In genomic region chr6:12288211-12288618, GRCh38 we compare ENCODE assay signal across 19 cellular contexts. TPM values are rescaled to one million over a fixed set of nuclear protein-coding genes. Genes with fewer than 3 reads are reported as not detected.
DNase-seq lines count a peak whose midpoint lies in the region; ATAC-seq, FAIRE-seq and TF ChIP-seq lines count a peak whose summit lies in the region.
"Had no signal": no experiment of that assay in that cellular context is flagged by ENCODE, and none has a peak within 500 bp of the region (broad histone marks: within the 10 kb centered on the region; RNA-seq: fewer than 3 reads in every experiment).

No MANE protein-coding gene starts in this region.

- FAIRE-seq in endothelial cell of umbilical vein (lab: Jason Lieb, UNC): no peak

- peak overlapping the region; percentile 48 for H2BK120ac ChIP-seq in trophoblast cell (ENCODE audit: insufficient read depth, low read length, poor library complexity)

- BruUV-seq in endothelial cell of umbilical vein (replicated peaks; lab: Mats Ljungman, UMichigan): no TSS peak

- H3K4me3 Mint-ChIP-seq in progenitor cell of endocrine pancreas (ENCODE audit: low read depth): no peak overlapping the region
- H3K4me3 Mint-ChIP-seq: stimulated activated naive CD8-positive, alpha-beta T cell treated with anti-CD3 and anti-CD28 coated beads, Interleukin-15, Interleukin-2, amounts not matched to agents 100 ng/mL and 50 ng/mL, for 24 hours had no signal

- dilution Hi-C loops in endothelial cell of umbilical vein (cut with MboI; ENCODE audit: extremely low pct_ligation_motif_present, low sequenced_read_pairs): loop anchor here (25.0 kb wide), 3 partner anchors 199 to 676 kb away; no protein-coding TSS in a partner anchor

- no peak overlapping the region for H3K4me2 ChIP-seq in endothelial cell of umbilical vein (ENCODE audit: insufficient read depth, low read length)
- no peak overlapping the region for H3K4me2 ChIP-seq in trophoblast cell (ENCODE audit: low read length)

- DNase-seq in Caki2 (ENCODE audit: low read depth) (peak; percentile 64), NCI-H2029 (lab: John Stamatoyannopoulos, UW) (peak; percentile 70), endothelial cell of umbilical vein (ENCODE audit: low read depth, low spot score) (no peak), trophoblast cell (peak; percentile 78 to 80), cardiac septum (ENCODE audit: low spot score) (no peak), islet precursor cell (no peak), progenitor cell of endocrine pancreas (ENCODE audit: low spot score, unreplicated experiment) (no peak)
- DNase-seq: central memory CD4-positive, alpha-beta T cell; DMS 273 treated with DMSO at 0.1 percent for 48 hours; hippocampal formation; NCI-H345; T-helper 9 cell had no signal

- no peak overlapping the region for H3K23ac ChIP-seq in trophoblast cell (ENCODE audit: low read length)

- H3K4me1 ChIP-seq in endothelial cell of umbilical vein (ENCODE audit: control insufficient read depth, extremely low read depth, insufficient read depth, low read length) (peaks cover 10% of the 10 kb centered on the region), trophoblast cell (ENCODE audit: control insufficient read depth in 1 of 2, insufficient read depth in 2 of 2, low read length in 2 of 2) (peaks cover 12 to 26% of the 10 kb centered on the region in 2 experiments)
- H3K4me1 ChIP-seq: HAP-1 had no signal

- peaks cover 41% of the 10 kb centered on the region for H3K4me1 Mint-ChIP-seq in progenitor cell of endocrine pancreas (ENCODE audit: low read depth)

- H4K8ac ChIP-seq in trophoblast cell (ENCODE audit: low read depth, low read length): peak overlapping the region; percentile 36

- CTCF ChIA-PET in endothelial cell of umbilical vein (lab: Charles Lee): interaction anchor here (1.6 to 4.6 kb wide), 9 partner anchors 8 to 703 kb away, joined by 3 to 89 read pairs (median 15); no protein-coding TSS in a partner anchor

- in situ Hi-C loops in Caki2 (cut with HindIII; ENCODE audit: low pct_unique_long_range_greater_than_20kb, low sequenced_read_pairs): no loop called here

- ATAC-seq in GM21825 (IDR thresholded peaks at IDR 0.05; ENCODE audit: unreplicated experiment): no peak
- ATAC-seq: activated CD4-positive, CD25-positive, alpha-beta regulatory T cell treated with anti-CD3 and anti-CD28 coated beads, Interleukin-2, amount 50 U/mL, for 24 hours had no signal

- no peak overlapping the region for H2AFZ ChIP-seq in endothelial cell of umbilical vein (ENCODE audit: low read depth, low read length)
- no peak overlapping the region for H2AFZ ChIP-seq in trophoblast cell (ENCODE audit: insufficient read depth, low read length, poor library complexity)

- H2AK5ac ChIP-seq in trophoblast cell (ENCODE audit: low read length): peak overlapping the region; percentile 37

- H3K4me3 ChIP-seq in endothelial cell of umbilical vein (replicated peaks in 1 of 3; ENCODE audit: insufficient read depth in 1 of 3, low read depth in 1 of 3, low read length in 3 of 3) (no peak overlapping the region), trophoblast cell (ENCODE audit: low read depth, low read length) (no peak overlapping the region)
- H3K4me3 ChIP-seq: HAP-1, right atrium auricular region had no signal

- no peak for TF ChIP-seq CTCF in endothelial cell of umbilical vein (IDR thresholded peaks at IDR 0.05; ENCODE audit: extremely low read depth in 1 of 2, insufficient read depth in 1 of 2, low read depth in 1 of 2, low read length in 2 of 2)
- TF ChIP-seq CTCF in progenitor cell of endocrine pancreas (IDR thresholded peaks at IDR 0.05; ENCODE audit: unreplicated experiment): no peak

- peaks cover 10% of the 10 kb centered on the region for H3K79me1 ChIP-seq in trophoblast cell (ENCODE audit: low read length)

- H3K79me2 ChIP-seq in endothelial cell of umbilical vein (ENCODE audit: control insufficient read depth, insufficient read depth, low read length) (peaks cover 30% of the 10 kb centered on the region), trophoblast cell (ENCODE audit: control insufficient read depth, insufficient read depth, low read length, poor library complexity) (peaks cover 2% of the 10 kb centered on the region)

- peaks cover 13% of the 10 kb centered on the region for H3K27me3 Mint-ChIP-seq in progenitor cell of endocrine pancreas

- peak overlapping the region; percentile 99 for H3K9ac ChIP-seq in endothelial cell of umbilical vein (replicated peaks; ENCODE audit: extremely low read depth, insufficient read depth, low read length)
- no peak overlapping the region for H3K9ac ChIP-seq in trophoblast cell (ENCODE audit: low read length)

- H3K36me3 ChIP-seq in endothelial cell of umbilical vein (ENCODE audit: control insufficient read depth in 2 of 2, extremely low read depth in 1 of 2, insufficient read depth in 2 of 2, low read length in 2 of 2): peaks cover 15 to 21% of the 10 kb centered on the region in 2 experiments
- H3K36me3 ChIP-seq in trophoblast cell (ENCODE audit: control insufficient read depth in 1 of 2, insufficient read depth in 2 of 2, low read length in 2 of 2): peaks cover 2 to 3% of the 10 kb centered on the region in 2 experiments
- H3K36me3 ChIP-seq: HAP-1, neutrophil, right atrium auricular region had no signal

- H3K14ac ChIP-seq in trophoblast cell (ENCODE audit: low read length): peak overlapping the region; percentile 32

- no peaks in the 10 kb centered on the region for H3K9me1 ChIP-seq in endothelial cell of umbilical vein (replicated peaks; ENCODE audit: control insufficient read depth, extremely low read depth, insufficient read depth, low read length)

- H3K27me3 ChIP-seq in endothelial cell of umbilical vein (ENCODE audit: control insufficient read depth in 2 of 2, insufficient read depth in 2 of 2, low read length in 2 of 2) (no peaks in the 10 kb centered on the region), trophoblast cell (ENCODE audit: insufficient read depth, low read length) (no peaks in the 10 kb centered on the region)
- H3K27me3 ChIP-seq: right atrium auricular region had no signal

- H3K4ac ChIP-seq in trophoblast cell (ENCODE audit: low read depth, low read length): no peak overlapping the region

- H4K20me1 ChIP-seq in endothelial cell of umbilical vein (replicated peaks; ENCODE audit: control insufficient read depth, extremely low read depth, insufficient read depth, low read length): peaks cover 2% of the 10 kb centered on the region

- peak overlapping the region; percentile 63 for H2BK12ac ChIP-seq in trophoblast cell (ENCODE audit: low read length)

- WGBS in trophoblast cell (ENCODE audit: extremely low coverage, insufficient coverage, insufficient read length): no CpG with 5 or more reads among the region's 13 CpGs

- peak overlapping the region; percentile 98 for H3K27ac ChIP-seq in endothelial cell of umbilical vein (ENCODE audit: insufficient read depth, low read depth, low read length)
- H3K27ac ChIP-seq in trophoblast cell (ENCODE audit: low read depth, low read length): no peak overlapping the region
- H3K27ac ChIP-seq: neutrophil, right atrium auricular region had no signal

- H4K91ac ChIP-seq in trophoblast cell (ENCODE audit: low read depth, low read length): peak overlapping the region; percentile 58

- no peak overlapping the region for H4K12ac ChIP-seq in trophoblast cell (ENCODE audit: low read depth, low read length)

- no peak overlapping the region for H3K18ac ChIP-seq in trophoblast cell (ENCODE audit: low read length)

- no peaks in the 10 kb centered on the region for H3K36me3 Mint-ChIP-seq in progenitor cell of endocrine pancreas (ENCODE audit: insufficient read depth)

- H3K9me3 ChIP-seq in endothelial cell of umbilical vein (replicated peaks; ENCODE audit: control insufficient read depth, insufficient read depth, low read length) (no peaks in the 10 kb centered on the region), trophoblast cell (ENCODE audit: insufficient read depth, low read depth, low read length) (no peaks in the 10 kb centered on the region)
- H3K9me3 ChIP-seq: HAP-1, neutrophil, right atrium auricular region had no signal

- TF ChIP-seq POLR2A in endothelial cell of umbilical vein (IDR thresholded peaks at IDR 0.05; ENCODE audit: low read depth, low read length): no peak

- no peaks in the 10 kb centered on the region for H3K9me3 Mint-ChIP-seq in progenitor cell of endocrine pancreas (ENCODE audit: low read depth)
- H3K9me3 Mint-ChIP-seq: stimulated activated naive CD8-positive, alpha-beta T cell treated with anti-CD3 and anti-CD28 coated beads, Interleukin-15, Interleukin-2, amounts not matched to agents 100 ng/mL and 50 ng/mL, for 24 hours had no signal

- H3K27ac Mint-ChIP-seq in progenitor cell of endocrine pancreas: no peak overlapping the region
- H3K27ac Mint-ChIP-seq: stimulated activated naive CD8-positive, alpha-beta T cell treated with anti-CD3 and anti-CD28 coated beads, Interleukin-15, Interleukin-2, amounts not matched to agents 100 ng/mL and 50 ng/mL, for 24 hours had no signal

- POLR2A ChIA-PET in endothelial cell of umbilical vein (lab: Charles Lee): interaction anchor here (3.1 kb wide), 1 partner anchor 673 kb away, joined by 56 read pairs; no protein-coding TSS in a partner anchor

- intact Hi-C loops in endothelial cell of umbilical vein (cut with micrococcal nuclease) (loop anchor here (2.0 to 10.0 kb wide), 2 partner anchors 139 to 213 kb away; no protein-coding TSS in a partner anchor), cardiac septum (cut with DNase I) (no loop called here)

- no peak overlapping the region for H2BK5ac ChIP-seq in trophoblast cell (ENCODE audit: low read depth, low read length, poor library complexity)

TF ChIP-seq in endothelial cell of umbilical vein, 7 proteins besides CTCF, POLR2A, EP300 and RAD21 (continues in another document):
- TF ChIP-seq EZH2 (IDR thresholded peaks at IDR 0.05; ENCODE audit: borderline replicate concordance, low read depth, low read length, severe bottlenecking): no peak
- no peak for TF ChIP-seq MAX (IDR thresholded peaks at IDR 0.05; ENCODE audit: insufficient read depth, insufficient read length)
- TF ChIP-seq FOS (IDR thresholded peaks at IDR 0.05; ENCODE audit: borderline replicate concordance, insufficient read depth, low read length): no peak

RNA-seq across cellular contexts. Expression of gene EDN1, which starts 1.9 kb away (rescaled TPM):
- total RNA-seq in Caki2 (2014; rRNA removed; shearing (Covaris generic); ENCODE audit: low replicate concordance): 1.2 and 9.5 TPM in 2 replicates
- total RNA-seq in endothelial cell of umbilical vein (493 and 514 TPM in 2 replicates), cardiac septum (5.9 TPM), progenitor cell of endocrine pancreas (2.0 and 2.6 TPM in 2 replicates)
- polyA plus RNA-seq in endothelial cell of umbilical vein: 492 and 498 TPM in 2 replicates
- polyA plus RNA-seq in endothelial cell of umbilical vein (2011; cell fraction: cytosol; rRNA removed): 660 and 712 TPM in 2 replicates
- 777 and 878 TPM in 2 replicates for polyA plus RNA-seq in endothelial cell of umbilical vein (2011; cell fraction: nucleus; rRNA removed)
- polyA plus RNA-seq in endothelial cell of umbilical vein (2012): 406 and 493 TPM in 2 replicates
- 345 and 433 TPM in 2 replicates for polyA minus RNA-seq in endothelial cell of umbilical vein
- 1.2 TPM for polyA minus RNA-seq in endothelial cell of umbilical vein (2011; cell fraction: cytosol; rRNA and poly(A)+ RNA removed)
- 248 and 267 TPM in 2 replicates for polyA minus RNA-seq in endothelial cell of umbilical vein (2011; cell fraction: nucleus; rRNA and poly(A)+ RNA removed)
- 22.0 and 23.3 TPM in 2 replicates for polyA plus RNA-seq in trophoblast cell (2013)
- total RNA-seq: SK-MEL-5 had no signal

Comparison
In these comparisons a context has a peak if more than half of its experiments do, and no peak if none do; other contexts are left out.
1. DNase-seq: peak in Caki2 (single experiment), NCI-H2029 (single experiment) and trophoblast cell (2 of 2); none in endothelial cell of umbilical vein (single experiment), cardiac septum (single experiment), islet precursor cell (single experiment) and progenitor cell of endocrine pancreas (single experiment).
2. RNA of gene EDN1, which starts 1.9 kb away (total RNA-seq): 493 to 514 TPM in endothelial cell of umbilical vein; 1.2 to 9.5 TPM in Caki2, 5.9 TPM in cardiac septum (single experiment) and 2.0 to 2.6 TPM in progenitor cell of endocrine pancreas; every median in the first group is over 10 times any median in the second.